In genomic region chr1:207799989-207800648, GRCh38 we compare ENCODE assay signal across 16 cellular contexts. TPM values are rescaled to one million over a fixed set of nuclear protein-coding genes. Genes with fewer than 3 reads are reported as not detected.
DNase-seq lines count a peak whose midpoint lies in the region; ATAC-seq, FAIRE-seq and TF ChIP-seq lines count a peak whose summit lies in the region.
"Had no signal": no experiment of that assay in that cellular context is flagged by ENCODE, and none has a peak within 500 bp of the region (broad histone marks: within the 10 kb centered on the region; RNA-seq: fewer than 3 reads in every experiment).

No MANE protein-coding gene starts in this region.

- no peak for TF ChIP-seq POLR2A in heart left ventricle (IDR thresholded peaks at IDR 0.05)

- POLR2A ChIA-PET in activated CD4-positive, alpha-beta memory T cell treated with anti-CD3 and anti-CD28 coated beads for 36 hours (lab: Charles Lee), result no interaction called here

- no peaks in the 10 kb centered on the region for H3K9me3 Mint-ChIP-seq in memory B cell
- H3K9me3 Mint-ChIP-seq in activated CD4-positive, alpha-beta memory T cell treated with anti-CD3 and anti-CD28 coated beads for 36 hours, result no peaks in the 10 kb centered on the region
- H3K9me3 Mint-ChIP-seq: activated naive CD4-positive, alpha-beta T cell treated with anti-CD3 and anti-CD28 coated beads, Interleukin-2, amount 50 U/mL, for 72 hours; mesothelial cell of epicardium; nephron; stimulated activated effector memory CD8-positive, alpha-beta T cell treated with anti-CD3 and anti-CD28 coated beads, Interleukin-12 subunit alpha, Interleukin-12 subunit beta, amount 100 ng/mL, for 72 hours had no signal

- H3K4me1 ChIP-seq in left ventricle myocardium inferior (peaks cover 50% of the 10 kb centered on the region), heart left ventricle (peaks cover 5 to 51% (median 21%) of the 10 kb centered on the region in 12 donors)

- H3K36me3 ChIP-seq in left ventricle myocardium inferior (peaks cover 50% of the 10 kb centered on the region), heart left ventricle (peaks cover 3 to 75% (median 64%) of the 10 kb centered on the region in 9 donors)

- H3K4me3 ChIP-seq in left ventricle myocardium inferior, result no peak overlapping the region
- H3K4me3 ChIP-seq in heart left ventricle, result no peak overlapping the region

- H3K27ac Mint-ChIP-seq in T-helper 17 cell (peak overlapping the region; percentile 86), memory B cell (peak overlapping the region; percentile 39)
- no peak overlapping the region for H3K27ac Mint-ChIP-seq in activated CD4-positive, alpha-beta memory T cell treated with anti-CD3 and anti-CD28 coated beads for 36 hours
- H3K27ac Mint-ChIP-seq: mesothelial cell of epicardium; nephron; stimulated activated effector memory CD8-positive, alpha-beta T cell treated with anti-CD3 and anti-CD28 coated beads, Interleukin-12 subunit alpha, Interleukin-12 subunit beta, amount 100 ng/mL, for 72 hours had no signal

- no peak for DNase-seq in left ventricle myocardium inferior
- no peak for DNase-seq in heart left ventricle
- no peak for DNase-seq in T-helper 17 cell
- DNase-seq in memory B cell (ENCODE audit: low spot score in 2 of 2), result no peak
- DNase-seq in activated CD4-positive, alpha-beta memory T cell treated with anti-CD3 and anti-CD28 coated beads for 36 hours, result no peak
- DNase-seq in RCC 7860 (ENCODE audit: low spot score), result no peak
- no peak for DNase-seq in cerebellar cortex (ENCODE audit: low spot score)
- DNase-seq: activated CD4-positive, alpha-beta T cell treated with anti-CD3 and anti-CD28 coated beads for 48 hours; effector memory CD4-positive, alpha-beta T cell; HCEC 1CT; NCI-H1105 treated with DMSO at 0.1 percent for 48 hours had no signal

- CTCF ChIA-PET in activated CD4-positive, alpha-beta memory T cell treated with anti-CD3 and anti-CD28 coated beads for 36 hours (lab: Charles Lee), result interaction anchor here (1.7 to 4.7 kb wide), 3 partner anchors 22 to 164 kb away, joined by 7 to 59 read pairs (median 39); no protein-coding TSS in a partner anchor

- TF ChIP-seq CTCF in left ventricle myocardium inferior (IDR thresholded peaks at IDR 0.05; ENCODE audit: borderline replicate concordance) (no peak), heart left ventricle (IDR thresholded peaks at IDR 0.05) (no peak)

- no peaks in the 10 kb centered on the region for H3K27me3 ChIP-seq in left ventricle myocardium inferior (ENCODE audit: low read depth)
- H3K27me3 ChIP-seq in heart left ventricle, result no peaks in the 10 kb centered on the region

- no peak for FAIRE-seq in RCC 7860 (lab: Jason Lieb, UNC)

- H3K9me3 ChIP-seq in left ventricle myocardium inferior (replicated peaks) (no peaks in the 10 kb centered on the region), heart left ventricle (no peaks in the 10 kb centered on the region), T-helper 17 cell (ENCODE audit: control insufficient read depth, low read length, poor library complexity, severe bottlenecking) (no peaks in the 10 kb centered on the region)

- H3K27ac ChIP-seq in left ventricle myocardium inferior (replicated peaks) (peak overlapping the region; percentile 28), heart left ventricle (peak overlapping the region in 1 of 12 donors; percentile 14)

- peaks cover 16% of the 10 kb centered on the region for H3K36me3 Mint-ChIP-seq in T-helper 17 cell (ENCODE audit: low read depth)
- H3K36me3 Mint-ChIP-seq in memory B cell, result peaks cover 14% of the 10 kb centered on the region
- peaks cover 11% of the 10 kb centered on the region for H3K36me3 Mint-ChIP-seq in activated CD4-positive, alpha-beta memory T cell treated with anti-CD3 and anti-CD28 coated beads for 36 hours
- H3K36me3 Mint-ChIP-seq: activated naive CD4-positive, alpha-beta T cell treated with anti-CD3 and anti-CD28 coated beads, Interleukin-2, amount 50 U/mL, for 72 hours; mesothelial cell of epicardium had no signal

- no peak for ATAC-seq in heart left ventricle
- no peak for ATAC-seq in T-helper 17 cell
- ATAC-seq in memory B cell (ENCODE audit: low read depth), result no peak
- ATAC-seq: activated naive CD4-positive, alpha-beta T cell treated with anti-CD3 and anti-CD28 coated beads, Interleukin-2, amount 50 U/mL, for 72 hours; SK-N-SH treated with all-trans-retinoic acid at 6 μM for 48 hours; stimulated activated effector memory CD8-positive, alpha-beta T cell treated with anti-CD3 and anti-CD28 coated beads, Interleukin-12 subunit alpha, Interleukin-12 subunit beta, amount 100 ng/mL, for 72 hours had no signal

- 85 to 93% (median 85%) methylated on average over 5 to 6 of the region's 6 CpGs for WGBS in heart left ventricle, 4 donors

- H3K27me3 Mint-ChIP-seq in T-helper 17 cell, result no peaks in the 10 kb centered on the region
- no peaks in the 10 kb centered on the region for H3K27me3 Mint-ChIP-seq in memory B cell
- H3K27me3 Mint-ChIP-seq in activated CD4-positive, alpha-beta memory T cell treated with anti-CD3 and anti-CD28 coated beads for 36 hours, result no peaks in the 10 kb centered on the region

- intact Hi-C loops in left ventricle myocardium inferior (cut with micrococcal nuclease), result no loop called here
- intact Hi-C loops in heart left ventricle (cut with DNase I), result loop anchor here in 1 of 10 donors (5.0 kb wide), 1 partner anchor 88 kb away; no protein-coding TSS in a partner anchor
- intact Hi-C loops in activated CD4-positive, alpha-beta memory T cell treated with anti-CD3 and anti-CD28 coated beads for 36 hours (cut with micrococcal nuclease), result loop anchor here (5.0 kb wide), 1 partner anchor 103 kb away; no protein-coding TSS in a partner anchor

- peak overlapping the region; percentile 15 for H3K4me3 Mint-ChIP-seq in T-helper 17 cell
- no peak overlapping the region for H3K4me3 Mint-ChIP-seq in memory B cell
- H3K4me3 Mint-ChIP-seq in activated CD4-positive, alpha-beta memory T cell treated with anti-CD3 and anti-CD28 coated beads for 36 hours, result no peak overlapping the region
- H3K4me3 Mint-ChIP-seq: mesothelial cell of epicardium, nephron had no signal

- H3K4me1 Mint-ChIP-seq in T-helper 17 cell (peaks cover 45% of the 10 kb centered on the region), memory B cell (peaks cover 20% of the 10 kb centered on the region)
- peaks cover 36% of the 10 kb centered on the region for H3K4me1 Mint-ChIP-seq in activated CD4-positive, alpha-beta memory T cell treated with anti-CD3 and anti-CD28 coated beads for 36 hours (ENCODE audit: low read depth)
- H3K4me1 Mint-ChIP-seq: nephron had no signal

RNA-seq across cellular contexts. Expression of gene CD46, which starts 48.3 kb away (rescaled TPM):
- total RNA-seq in left ventricle myocardium inferior, result 105 TPM
- 100 to 1,000 TPM in 5 of 9 donors, 10 to 100 TPM in 4; 67.7 to 133 (median 101) TPM for total RNA-seq in heart left ventricle
- 10 to 100 TPM; 40.6 to 68.0 TPM for polyA plus RNA-seq in heart left ventricle
- 100 to 1,000 TPM; 114 to 133 TPM for total RNA-seq in T-helper 17 cell
- 10 to 100 TPM; 94.6 to 96.9 TPM for total RNA-seq in activated CD4-positive, alpha-beta memory T cell treated with anti-CD3 and anti-CD28 coated beads for 36 hours
